Comparison of ENCODE assay signal across 29 cellular contexts in genomic region chr7:7354674-7355073, GRCh38.
DNase-seq lines count a peak whose midpoint lies in the region; ATAC-seq and TF ChIP-seq lines count a peak whose summit lies in the region.
"Had no signal": no experiment of that assay in that cellular context is flagged by ENCODE, and none has a peak within 500 bp of the region (broad histone marks: within the 10 kb centered on the region; RNA-seq: fewer than 3 reads in every experiment).

No MANE protein-coding gene starts in this region.

- peak overlapping the region; percentile 1 for H3K4me3 Mint-ChIP-seq in Caco-2 (ENCODE audit: unreplicated experiment)
- H3K4me3 Mint-ChIP-seq: activated T-cell treated with anti-CD3 and anti-CD28 coated beads, Interleukin-2, amount 50 U/mL, for 72 hours; CD4-positive, alpha-beta T cell; nephron; T-helper 1 cell treated with Interleukin-12 subunit alpha and Interleukin-12 subunit beta and Interleukin-4 antibody, amounts not matched to agents 30 μg/mL and 1 μg/mL, for 36 hours had no signal

- no peak overlapping the region for H3K27ac ChIP-seq in left lung
- H3K27ac ChIP-seq: A549, ascending aorta, cardiac muscle cell, colonic mucosa, suprapubic skin had no signal

- H3K9me3 ChIP-seq in Caco-2 (no peaks in the 10 kb centered on the region), left lung (no peaks in the 10 kb centered on the region)
- H3K9me3 ChIP-seq: A549, ascending aorta, colonic mucosa, SK-N-SH, suprapubic skin had no signal

- H3K4me3 ChIP-seq in Caco-2 (ENCODE audit: low read depth, low read length) (no peak overlapping the region), epithelial cell of esophagus (ENCODE audit: low read length) (no peak overlapping the region), left lung (no peak overlapping the region)
- H3K4me3 ChIP-seq: A549, ascending aorta, cardiac muscle cell, colonic mucosa, skin epidermis, suprapubic skin had no signal

- intact Hi-C loops in Caco-2 (cut with micrococcal nuclease; ENCODE audit: unreplicated experiment) (loop anchor here (1.0 to 5.0 kb wide), 3 partner anchors 87 to 252 kb away; partner anchors contain the start of gene C1GALT1), left lung (cut with DNase I) (no loop called here), posterior vena cava (cut with DNase I) (no loop called here)

- H3K36me3 Mint-ChIP-seq in Caco-2 (ENCODE audit: insufficient read depth, unreplicated experiment): no peaks in the 10 kb centered on the region

- H3K4me1 Mint-ChIP-seq in Caco-2 (ENCODE audit: low read depth, unreplicated experiment): peaks cover 16% of the 10 kb centered on the region
- H3K4me1 Mint-ChIP-seq: nephron had no signal

- no peaks in the 10 kb centered on the region for H3K27me3 Mint-ChIP-seq in Caco-2 (ENCODE audit: insufficient read depth, unreplicated experiment)
- H3K27me3 Mint-ChIP-seq: CD4-positive, alpha-beta T cell had no signal

- no peak for TF ChIP-seq CTCF in Caco-2 (IDR thresholded peaks at IDR 0.05; ENCODE audit: insufficient read depth in 1 of 2, low read depth in 1 of 2, low read length in 1 of 2, severe bottlenecking in 1 of 2, unreplicated experiment in 1 of 2)
- TF ChIP-seq CTCF in epithelial cell of esophagus (IDR thresholded peaks at IDR 0.05; ENCODE audit: insufficient read depth, low read depth, low read length, missing control alignments): no peak
- no peak for TF ChIP-seq CTCF in left lung (IDR thresholded peaks at IDR 0.05)

- in situ Hi-C loops in ACHN (cut with HindIII; ENCODE audit: low pct_ligation_motif_present, low pct_unique_long_range_greater_than_20kb, low sequenced_read_pairs): no loop called here

- H3K27me3 ChIP-seq in Caco-2 (replicated peaks; ENCODE audit: control insufficient read depth, insufficient read depth, low read length) (no peaks in the 10 kb centered on the region), left lung (no peaks in the 10 kb centered on the region)
- H3K27me3 ChIP-seq: ascending aorta, cardiac muscle cell, colonic mucosa, suprapubic skin had no signal

- H3K4me1 ChIP-seq in Caco-2 (peaks cover 12% of the 10 kb centered on the region; the same call in 1 of the 2 replicates), left lung (no peaks in the 10 kb centered on the region)
- H3K4me1 ChIP-seq: A549, ascending aorta, colonic mucosa had no signal

- H3K9me3 Mint-ChIP-seq in Caco-2 (ENCODE audit: unreplicated experiment): no peaks in the 10 kb centered on the region
- H3K9me3 Mint-ChIP-seq: CD4-positive, alpha-beta T cell; nephron; T-helper 1 cell treated with Interleukin-12 subunit alpha and Interleukin-12 subunit beta and Interleukin-4 antibody, amounts not matched to agents 30 μg/mL and 1 μg/mL, for 36 hours had no signal

- H3K36me3 ChIP-seq in Caco-2 (ENCODE audit: control insufficient read depth, insufficient read depth, low read length) (no peaks in the 10 kb centered on the region), left lung (no peaks in the 10 kb centered on the region)
- H3K36me3 ChIP-seq: ascending aorta, cardiac muscle cell, colonic mucosa, suprapubic skin had no signal

- peak; percentile 50 for ATAC-seq in left lung
- ATAC-seq in HG03342 (IDR thresholded peaks at IDR 0.05; ENCODE audit: unreplicated experiment): no peak
- ATAC-seq: A549; activated T-cell treated with anti-CD3 and anti-CD28 coated beads, Interleukin-2, amount 50 U/mL, for 72 hours had no signal

- CTCF ChIA-PET in Caco-2 (lab: Charles Lee): no interaction called here

- peak overlapping the region; percentile 19 for H3K27ac Mint-ChIP-seq in Caco-2 (ENCODE audit: unreplicated experiment)
- H3K27ac Mint-ChIP-seq: activated T-cell treated with anti-CD3 and anti-CD28 coated beads, Interleukin-2, amount 50 U/mL, for 72 hours; CD4-positive, alpha-beta T cell; nephron; T-helper 1 cell treated with Interleukin-12 subunit alpha and Interleukin-12 subunit beta and Interleukin-4 antibody, amounts not matched to agents 30 μg/mL and 1 μg/mL, for 36 hours had no signal

- no TSS peak for BruUV-seq in Caco-2 (replicated peaks; lab: Mats Ljungman, UMichigan)

- POLR2A ChIA-PET in Caco-2 (lab: Charles Lee): no interaction called here

- DNase-seq in Caco-2 (peak; percentile 45 to 50), HT-29 (ENCODE audit: low spot score) (peak; percentile 94), epithelial cell of esophagus (ENCODE audit: low read depth) (peak; percentile 60), left lung (no peak), GDM1 (lab: John Stamatoyannopoulos, UW) (no peak), ACHN (no peak), posterior vena cava (ENCODE audit: low spot score) (no peak)
- DNase-seq: activated CD4-positive, alpha-beta T cell treated with anti-CD3 and anti-CD28 coated beads, Interleukin-2, amount 50 U/mL, for 48 hours; activated CD4-positive, CD25-positive, alpha-beta regulatory T cell treated with anti-CD3 and anti-CD28 coated beads, Interleukin-2, amount 50 U/mL, for 72 hours; activated T-cell treated with anti-CD3 and anti-CD28 coated beads, Interleukin-2, amount 50 U/mL, for 72 hours; AML-193; CD4-positive, alpha-beta T cell; colonic mucosa; DMS 273 treated with DMSO at 0.1 percent for 48 hours; effector CD4-positive, alpha-beta T cell; glutamatergic neuron; HCEC 1CT; NCI-H510A treated with DMSO at 0.1 percent for 48 hours; retina; SK-N-SH; stimulated activated naive CD4-positive, alpha-beta T cell had no signal

Comparison
In these comparisons a context has a peak if more than half of its experiments do, and no peak if none do; other contexts are left out.
1. DNase-seq: peak in Caco-2 (2 of 2), HT-29 (single experiment) and epithelial cell of esophagus (single experiment); none in left lung (0 of 2), GDM1 (single experiment), ACHN (single experiment) and posterior vena cava (single experiment).